In genomic region chr2:62787381-62787780, GRCh38 we compare ENCODE assay signal across 8 cellular contexts.
DNase-seq lines count a peak whose midpoint lies in the region; ATAC-seq, FAIRE-seq and TF ChIP-seq lines count a peak whose summit lies in the region.

No MANE protein-coding gene starts in this region.

- peak; percentile 70 for ATAC-seq in GM21529 (IDR thresholded peaks at IDR 0.05; ENCODE audit: unreplicated experiment)

- no peaks in the 10 kb centered on the region for H3K27me3 Mint-ChIP-seq in CD8-positive, alpha-beta memory T cell

- WGBS in adrenal gland, 4 donors = 21 to 30% (median 25%) methylated on average over 2 of the region's 2 CpGs

- H3K4me1 ChIP-seq in adrenal gland (replicated peaks in 1 of 2) (peaks cover 10 to 34% of the 10 kb centered on the region in 2 donors), kidney (ENCODE audit: control insufficient read depth in 1 of 2, insufficient read depth in 1 of 2, low read depth in 1 of 2, low read length in 2 of 2) (peaks cover 8 to 14% of the 10 kb centered on the region in 2 donors)
- H3K4me1 ChIP-seq in CD8-positive, alpha-beta memory T cell (ENCODE audit: insufficient read depth, low read length) = no peaks in the 10 kb centered on the region

- POLR2A ChIA-PET in CD8-positive, alpha-beta memory T cell (lab: Charles Lee) = no interaction called here

- H3K4me3 ChIP-seq in adrenal gland (no peak overlapping the region), kidney (ENCODE audit: low read length in 2 of 2) (no peak overlapping the region)
- no peak overlapping the region for H3K4me3 ChIP-seq in CD8-positive, alpha-beta memory T cell (ENCODE audit: low read length)

- H3K9me3 Mint-ChIP-seq in CD8-positive, alpha-beta memory T cell = peaks cover 0 to 4% (median 2%) of the 10 kb centered on the region in 5 donors

- intact Hi-C loops in adrenal gland (cut with DNase I) (no loop called here), kidney (cut with DNase I) (no loop called here)

- H3K9me3 ChIP-seq in adrenal gland (replicated peaks in 1 of 3) (peaks cover 0 to 9% (median 0%) of the 10 kb centered on the region in 3 donors), kidney (ENCODE audit: control insufficient read depth in 1 of 2, low read length in 2 of 2) (no peaks in the 10 kb centered on the region)
- H3K9me3 ChIP-seq in CD8-positive, alpha-beta memory T cell (ENCODE audit: low read length) = no peaks in the 10 kb centered on the region

- FAIRE-seq in kidney (lab: Jason Lieb, UNC) = no peak

- H3K27ac Mint-ChIP-seq in CD8-positive, alpha-beta memory T cell = peak overlapping the region in 1 of 8 donors; percentile 19

- no peaks in the 10 kb centered on the region for H3K27me3 ChIP-seq in adrenal gland
- no peaks in the 10 kb centered on the region for H3K27me3 ChIP-seq in CD8-positive, alpha-beta memory T cell (ENCODE audit: insufficient read depth, low read length, poor library complexity, severe bottlenecking)

- DNase-seq in DMS153 (lab: John Stamatoyannopoulos, UW) = peak; percentile 44
- peak; percentile 22 to 65 for DNase-seq in NCI-H2081 (lab: John Stamatoyannopoulos, UW)
- DNase-seq in adrenal gland = no peak
- DNase-seq in kidney = no peak
- no peak for DNase-seq in CD8-positive, alpha-beta memory T cell
- no peak for DNase-seq in HK-2 (ENCODE audit: unreplicated experiment)
- DNase-seq in effector CD8-positive, alpha-beta T cell (lab: John Stamatoyannopoulos, UW) = no peak

- TF ChIP-seq POLR2A in adrenal gland (IDR thresholded peaks at IDR 0.05) = no peak

- no peaks in the 10 kb centered on the region for H3K36me3 ChIP-seq in adrenal gland (replicated peaks in 1 of 2)
- H3K36me3 ChIP-seq in kidney (ENCODE audit: control insufficient read depth in 1 of 2, insufficient read depth in 2 of 2, low read length in 2 of 2) = no peaks in the 10 kb centered on the region
- no peaks in the 10 kb centered on the region for H3K36me3 ChIP-seq in CD8-positive, alpha-beta memory T cell (ENCODE audit: insufficient read depth, low read length)

- H3K36me3 Mint-ChIP-seq in CD8-positive, alpha-beta memory T cell = peaks cover 3 to 8% (median 6%) of the 10 kb centered on the region in 3 donors

- TF ChIP-seq CTCF in adrenal gland (IDR thresholded peaks at IDR 0.05) (peak; percentile 10 to 42 (median 29)), kidney (IDR thresholded peaks at IDR 0.05; ENCODE audit: borderline replicate concordance, extremely low read depth, insufficient read depth) (peak; percentile 25)

- CTCF ChIA-PET in CD8-positive, alpha-beta memory T cell (lab: Charles Lee) = interaction anchor here (0.6 to 1.2 kb wide), 2 partner anchors 11 to 331 kb away, joined by 3 read pairs; no protein-coding TSS in a partner anchor

- H3K4me3 Mint-ChIP-seq in CD8-positive, alpha-beta memory T cell = no peak overlapping the region

- H3K4me1 Mint-ChIP-seq in CD8-positive, alpha-beta memory T cell = peaks cover 0 to 14% (median 10%) of the 10 kb centered on the region in 3 donors

- no peak overlapping the region for H3K9ac ChIP-seq in kidney (ENCODE audit: low read length in 2 of 2)

- H3K27ac ChIP-seq in adrenal gland = no peak overlapping the region
- no peak overlapping the region for H3K27ac ChIP-seq in kidney (ENCODE audit: low read depth in 2 of 2, low read length in 2 of 2)
- no peak overlapping the region for H3K27ac ChIP-seq in CD8-positive, alpha-beta memory T cell (ENCODE audit: low read depth, low read length)

Comparison
In these comparisons a context has a peak if more than half of its experiments do, and no peak if none do; other contexts are left out.
1. DNase-seq: peak in DMS153 (single experiment) and NCI-H2081 (2 of 2); none in adrenal gland (0 of 7), kidney (single experiment), CD8-positive, alpha-beta memory T cell (0 of 5), HK-2 (single experiment) and effector CD8-positive, alpha-beta T cell (single experiment).